In the genomic region with DNA sequence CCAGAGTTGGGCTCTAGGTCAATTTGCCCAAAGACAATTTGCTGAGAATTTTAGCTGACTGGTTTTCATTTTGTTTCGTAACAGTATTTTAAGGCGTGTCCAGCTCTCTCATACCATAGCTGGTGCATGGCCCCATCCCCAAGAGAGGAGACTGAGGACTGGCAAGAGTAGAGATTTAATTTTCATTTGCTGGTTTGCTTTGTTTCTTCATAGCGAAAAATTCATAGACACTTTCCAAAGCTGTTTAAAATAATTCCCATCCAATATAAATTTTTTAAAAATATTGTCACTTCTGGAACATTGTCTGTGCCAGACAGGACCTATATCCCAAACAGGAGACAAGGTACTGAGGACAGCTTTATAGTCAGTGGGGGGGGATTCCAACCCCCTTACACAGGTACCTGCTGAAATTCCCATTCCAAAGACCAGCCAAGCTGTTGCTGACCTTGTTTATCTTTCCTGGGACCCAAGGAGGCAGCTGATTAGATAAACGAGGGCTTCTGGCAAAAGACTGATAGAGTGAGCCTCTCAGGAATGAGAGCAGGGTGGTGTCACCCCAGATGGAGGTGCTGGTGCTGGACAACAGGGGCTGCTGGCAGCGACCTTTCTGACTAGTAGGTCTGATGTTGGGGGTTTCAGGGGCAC, we compare ENCODE assay signal across 19 cellular contexts. TPM values are rescaled to one million over a fixed set of nuclear protein-coding genes. Genes with fewer than 3 reads are reported as not detected.
DNase-seq lines count a peak whose midpoint lies in the region; ATAC-seq, FAIRE-seq and TF ChIP-seq lines count a peak whose summit lies in the region.
"Had no signal": no experiment of that assay in that cellular context is flagged by ENCODE, and none has a peak within 500 bp of the region (broad histone marks: within the 10 kb centered on the region; RNA-seq: fewer than 3 reads in every experiment).

No MANE protein-coding gene starts in this region.

- H3K27me3 ChIP-seq in GM12878 (replicated peaks in 1 of 2; ENCODE audit: control insufficient read depth in 2 of 2, insufficient read depth in 2 of 2, low read length in 1 of 2) (no peaks in the 10 kb centered on the region), heart left ventricle (no peaks in the 10 kb centered on the region), skeletal muscle tissue (ENCODE audit: control insufficient read depth in 3 of 3, insufficient read depth in 3 of 3, low read length in 3 of 3) (no peaks in the 10 kb centered on the region)

- FAIRE-seq in GM12878 (lab: Jason Lieb, UNC): peak; percentile 23
- FAIRE-seq: G401.6, GM12892 had no signal

- in situ Hi-C loops in G401 (cut with HindIII; ENCODE audit: low sequenced_read_pairs): no loop called here
- in situ Hi-C loops in GM12878 (cut with MboI): no loop called here

- no peaks in the 10 kb centered on the region for H4K20me1 ChIP-seq in GM12878 (ENCODE audit: control insufficient read depth, insufficient read depth)

- SMC1A ChIA-PET in GM12878 (lab: Charles Lee; ENCODE audit: uncharacterized antibody, unreplicated experiment): interaction anchor here (0.8 to 3.3 kb wide), 8 partner anchors 8 to 106 kb away, joined by 3 to 9 read pairs (median 3); no protein-coding TSS in a partner anchor

- CTCF ChIA-PET in GM12878 (lab: Yijun Ruan, JAX): interaction anchor here (0.9 to 1.5 kb wide), 2 partner anchors 9 to 11 kb away, joined by 3 to 5 read pairs; no protein-coding TSS in a partner anchor

- WGBS in GM12878 (ENCODE audit: insufficient coverage, insufficient replicate concordance, low lambda C conversion rate, missing lambda C conversion rate): 69% methylated on average over 5 of the region's 5 CpGs
- WGBS in heart left ventricle, 4 donors: 64 to 79% (median 72%) methylated on average over 4 to 5 of the region's 5 CpGs

- TF ChIP-seq EP300 in GM12878 (IDR thresholded peaks at IDR 0.05; ENCODE audit: borderline replicate concordance in 1 of 2, control insufficient read depth in 1 of 2, low read depth in 2 of 2, low read length in 2 of 2): no peak

- TF ChIP-seq RAD21 in GM12878 (IDR thresholded peaks at IDR 0.05; ENCODE audit: insufficient read depth, low read depth, low read length): no peak

- TF ChIP-seq CTCF in GM12878 (IDR thresholded peaks at IDR 0.05 in 2 of 3, conservative IDR thresholded peaks at IDR 0.05 in 1 of 3; ENCODE audit: control insufficient read depth in 2 of 3, extremely low read depth in 1 of 3, insufficient read depth in 1 of 3, low read depth in 3 of 3, low read length in 3 of 3) (no peak), heart left ventricle (IDR thresholded peaks at IDR 0.05) (no peak)

- H3K9me3 ChIP-seq in GM12878 (replicated peaks; ENCODE audit: control insufficient read depth, insufficient read depth, low read length): no peaks in the 10 kb centered on the region
- H3K9me3 ChIP-seq in heart left ventricle: no peaks in the 10 kb centered on the region
- H3K9me3 ChIP-seq in skeletal muscle tissue (ENCODE audit: control insufficient read depth in 3 of 3, low read length in 3 of 3): no peaks in the 10 kb centered on the region
- H3K9me3 ChIP-seq: prostate gland had no signal

- intact Hi-C loops in GM12878 (cut with micrococcal nuclease; ENCODE audit: unreplicated experiment) (no loop called here), heart left ventricle (cut with DNase I) (no loop called here)

- no peak overlapping the region for H2AFZ ChIP-seq in GM12878 (ENCODE audit: control insufficient read depth, low read depth, low read length)

- DNase-seq in G401 (ENCODE audit: low spot score) (peak; percentile 11), GM12878 (ENCODE audit: low read depth, low spot score) (no peak), heart left ventricle (no peak), COR-L47 (lab: John Stamatoyannopoulos, UW) (no peak), NCI-H2029 treated with DMSO at 0.1 percent for 48 hours (lab: John Stamatoyannopoulos, UW) (no peak)
- DNase-seq in stimulated activated naive CD4-positive, alpha-beta T cell treated with Interleukin-2 at 50 U/mL for 16 hours (lab: John Stamatoyannopoulos, UW): no peak
- no peak for DNase-seq in activated CD4-positive, alpha-beta T cell treated with anti-CD3 and anti-CD28 coated beads for 1 hour
- DNase-seq: activated CD4-positive, alpha-beta T cell treated with anti-CD3 and anti-CD28 coated beads, Interleukin-2, amount 50 U/mL, for 48 hours; activated naive CD8-positive, alpha-beta T cell treated with anti-CD3 and anti-CD28 coated beads for 36 hours; effector memory CD8-positive, alpha-beta T cell; foreskin melanocyte; Kasumi-1; NCI-H1436 treated with DMSO at 0.1 percent for 48 hours had no signal

- H3K4me3 ChIP-seq in GM12878: no peak overlapping the region
- H3K4me3 ChIP-seq in heart left ventricle: no peak overlapping the region
- H3K4me3 ChIP-seq in skeletal muscle tissue (ENCODE audit: low read length in 3 of 3): peak overlapping the region in 1 of 3 donors; percentile 49
- H3K4me3 ChIP-seq: lung, prostate gland, SK-N-MC had no signal

- TF ChIP-seq POLR2A in GM12878 (IDR thresholded peaks at IDR 0.05; ENCODE audit: low read depth, low read length) (no peak), heart left ventricle (IDR thresholded peaks at IDR 0.05) (no peak)

- no peak overlapping the region for H3K9ac ChIP-seq in GM12878 (ENCODE audit: control insufficient read depth, insufficient read depth, low read length)
- H3K9ac ChIP-seq in skeletal muscle tissue (ENCODE audit: low read depth in 1 of 3, low read length in 3 of 3): peak overlapping the region in 1 of 3 donors; percentile 70

- no peaks in the 10 kb centered on the region for H3K36me3 ChIP-seq in GM12878 (ENCODE audit: control insufficient read depth in 2 of 2, insufficient read depth in 2 of 2, low read length in 1 of 2)
- H3K36me3 ChIP-seq in heart left ventricle: no peaks in the 10 kb centered on the region
- no peaks in the 10 kb centered on the region for H3K36me3 ChIP-seq in skeletal muscle tissue (ENCODE audit: control insufficient read depth in 3 of 3, insufficient read depth in 3 of 3, low read length in 3 of 3)
- H3K36me3 ChIP-seq: prostate gland had no signal

- ATAC-seq in GM12878: no peak
- peak in 1 of 4 donors; percentile 1 for ATAC-seq in heart left ventricle
- ATAC-seq: effector memory CD8-positive, alpha-beta T cell had no signal

- POLR2A ChIA-PET in GM12878 (lab: Charles Lee): interaction anchor here (1.0 to 1.3 kb wide), 2 partner anchors 9 to 12 kb away, joined by 5 to 6 read pairs; no protein-coding TSS in a partner anchor

- no peak overlapping the region for H3K4me2 ChIP-seq in GM12878 (ENCODE audit: control insufficient read depth, insufficient read depth)

- H3K27ac ChIP-seq in GM12878 (ENCODE audit: control insufficient read depth, insufficient read depth): no peak overlapping the region
- H3K27ac ChIP-seq in heart left ventricle: peak overlapping the region in 11 of 12 donors; percentile 23 to 96 (median 66)
- peak overlapping the region; percentile 98 for H3K27ac ChIP-seq in skeletal muscle tissue (ENCODE audit: low read depth, low read length)
- H3K27ac ChIP-seq: prostate gland, SK-N-MC had no signal

- BruUV-seq in GM12878 (replicated peaks; lab: Mats Ljungman, UMichigan): no TSS peak

- H3K4me1 ChIP-seq in GM12878 (ENCODE audit: control insufficient read depth, insufficient read depth, low read length) (no peaks in the 10 kb centered on the region), heart left ventricle (peaks cover 0 to 58% (median 48%) of the 10 kb centered on the region in 12 donors), skeletal muscle tissue (ENCODE audit: control insufficient read depth in 3 of 3, insufficient read depth in 3 of 3, low read length in 3 of 3) (peaks cover 54 to 60% (median 60%) of the 10 kb centered on the region in 3 donors)

- RAD21 ChIA-PET in GM12878 (lab: Charles Lee; ENCODE audit: unreplicated experiment): interaction anchor here (0.8 kb wide), 1 partner anchor 124 kb away, joined by 3 read pairs; no protein-coding TSS in a partner anchor

- no peaks in the 10 kb centered on the region for H3K79me2 ChIP-seq in GM12878 (ENCODE audit: control insufficient read depth, insufficient read depth, low read length)

TF ChIP-seq in GM12878, 131 proteins besides CTCF, POLR2A, EP300 and RAD21 (continues in another document):
- TF ChIP-seq NR2C1 (IDR thresholded peaks at IDR 0.05): no peak

RNA-seq across cellular contexts. Expression of a gene that starts 6.8 kb away (rescaled TPM):
- total RNA-seq in G401 (2014; rRNA removed; shearing (Covaris generic)): 10.3 and 24.4 TPM in 2 replicates
- total RNA-seq in GM12878 (2013; cell fraction: nucleolus; rRNA removed): 16.3 and 18.6 TPM in 2 replicates
- 0.71 and 1.1 TPM in 2 replicates for total RNA-seq in GM12878 (2014; rRNA removed)
- total RNA-seq in GM12878 (2014; rRNA removed; fragmentation: Illumina TruSeq; extraction: Trizol): 0.49 and 0.55 TPM in 2 replicates
- 1.6 TPM in 2 replicates for total RNA-seq in GM12878 (2021)
- not detected for polyA plus RNA-seq in GM12878 (2011; ENCODE audit: low read depth)
- polyA plus RNA-seq in GM12878 (2011; rRNA removed): not detected in 2 replicates
- polyA plus RNA-seq in GM12878 (2011; cell fraction: cytosol; rRNA removed): 0.03 TPM in 1 of 2 replicates, not detected in the other
- polyA plus RNA-seq in GM12878 (2011; cell fraction: nucleus; rRNA removed): 0.04 TPM in 1 of 2 replicates, not detected in the other
- 0.04 and 0.14 TPM in 2 replicates for polyA plus RNA-seq in GM12878 (2012)
- polyA plus RNA-seq in GM12878 (2014; fragmentation: Illumina TruSeq; extraction: Trizol): 1.2 and 2.6 TPM in 2 replicates
- under 1 TPM; 0.13 to 0.38 TPM for polyA plus RNA-seq in GM12878 (2014; fragmentation: Nextera tagmentation; extraction: Ambion mirVana)
- 0.75 and 0.87 TPM in 2 replicates for polyA plus RNA-seq in GM12878 (2014; rRNA removed)
- under 1 TPM; 0.76 to 0.82 TPM for polyA plus RNA-seq in GM12878 (2016; fragmentation: Nextera tagmentation; extraction: Ambion mirVana)
- not detected in 2 replicates for polyA minus RNA-seq in GM12878 (2011; rRNA and poly(A)+ RNA removed)
- polyA minus RNA-seq in GM12878 (2011; cell fraction: cytosol; rRNA and poly(A)+ RNA removed): not detected in 2 replicates
- not detected in 2 replicates for polyA minus RNA-seq in GM12878 (2011; cell fraction: nucleus; rRNA and poly(A)+ RNA removed)
- 10 to 100 TPM; 25.6 to 92.5 (median 47.4) TPM for total RNA-seq in heart left ventricle
- 10 to 100 TPM; 17.0 to 19.4 TPM for polyA plus RNA-seq in heart left ventricle
- total RNA-seq in skeletal muscle tissue: 37.6 TPM
- total RNA-seq: activated naive CD8-positive, alpha-beta T cell treated with anti-CD3 and anti-CD28 coated beads for 36 hours had no signal
